Comparison of ENCODE assay signal across 1 cellular context in genomic region chr5:120239076-120239475, GRCh38.
TF ChIP-seq lines count a peak whose summit lies in the region.

No MANE protein-coding gene starts in this region.

TF ChIP-seq in SK-N-SH treated with all-trans-retinoic acid at 6 μM for 48 hours, 23 proteins besides CTCF, POLR2A, EP300 and RAD21 (continued from another document):
- no peak for TF ChIP-seq CSRNP3 (CRISPR knock-in tag; IDR thresholded peaks at IDR 0.05)
- TF ChIP-seq BACH2 (CRISPR knock-in tag; IDR thresholded peaks at IDR 0.05; ENCODE audit: borderline replicate concordance) = no peak
- no peak for TF ChIP-seq ZNF565 (CRISPR knock-in tag; conservative IDR thresholded peaks at IDR 0.05; ENCODE audit: low read depth)
